Comparison of ENCODE assay signal across 14 cellular contexts in genomic region chr4:6324999-6325790, GRCh38. TPM values are rescaled to one million over a fixed set of nuclear protein-coding genes. Genes with fewer than 3 reads are reported as not detected.
A peak's percentile ranks its signal among the peaks of the same experiment; 100 is the strongest.
DNase-seq lines count a peak whose midpoint lies in the region; ATAC-seq, FAIRE-seq and TF ChIP-seq lines count a peak whose summit lies in the region.
"Had no signal": no experiment of that assay in that cellular context is flagged by ENCODE, and none has a peak within 500 bp of the region (broad histone marks: within the 10 kb centered on the region; RNA-seq: fewer than 3 reads in every experiment).

No MANE protein-coding gene starts in this region.

- CTCF ChIA-PET in endothelial cell of umbilical vein (lab: Charles Lee) = interaction anchor here (0.6 to 16.2 kb wide), 7 partner anchors 9 to 327 kb away, joined by 3 to 808 read pairs (median 4); partner anchors contain the start of gene WFS1

- no peak for TF ChIP-seq POLR2A in endothelial cell of umbilical vein (IDR thresholded peaks at IDR 0.05; ENCODE audit: low read depth, low read length)

- H3K4me1 ChIP-seq in endothelial cell of umbilical vein (ENCODE audit: control insufficient read depth, extremely low read depth, insufficient read depth, low read length) = peaks cover 14% of the 10 kb centered on the region

- H2AFZ ChIP-seq in endothelial cell of umbilical vein (ENCODE audit: low read depth, low read length) = peak overlapping the region; percentile 56

- H3K4me2 ChIP-seq in endothelial cell of umbilical vein (ENCODE audit: insufficient read depth, low read length) = peak overlapping the region; percentile 4
- H3K4me2 ChIP-seq: SK-N-SH had no signal

- H3K9me1 ChIP-seq in endothelial cell of umbilical vein (replicated peaks; ENCODE audit: control insufficient read depth, extremely low read depth, insufficient read depth, low read length) = no peaks in the 10 kb centered on the region

- H3K4me3 ChIP-seq in AG10803 (ENCODE audit: low read length) = no peak overlapping the region
- H3K4me3 ChIP-seq in endothelial cell of umbilical vein (replicated peaks in 1 of 3; ENCODE audit: insufficient read depth in 1 of 3, low read depth in 1 of 3, low read length in 3 of 3) = no peak overlapping the region

- no peaks in the 10 kb centered on the region for H3K79me2 ChIP-seq in endothelial cell of umbilical vein (ENCODE audit: control insufficient read depth, insufficient read depth, low read length)

- no peaks in the 10 kb centered on the region for H3K27me3 ChIP-seq in endothelial cell of umbilical vein (ENCODE audit: control insufficient read depth in 2 of 2, insufficient read depth in 2 of 2, low read length in 2 of 2)

- no peaks in the 10 kb centered on the region for H4K20me1 ChIP-seq in endothelial cell of umbilical vein (replicated peaks; ENCODE audit: control insufficient read depth, extremely low read depth, insufficient read depth, low read length)

- ATAC-seq in GM19023 (IDR thresholded peaks at IDR 0.05; ENCODE audit: unreplicated experiment) (no peak), HG03342 (IDR thresholded peaks at IDR 0.05; ENCODE audit: unreplicated experiment) (no peak)
- ATAC-seq: stimulated activated naive CD8-positive, alpha-beta T cell treated with anti-CD3 and anti-CD28 coated beads, Interleukin-15, amount 100 ng/mL, for 72 hours had no signal

- POLR2A ChIA-PET in endothelial cell of umbilical vein (lab: Charles Lee) = no interaction called here

- H3K36me3 ChIP-seq in endothelial cell of umbilical vein (ENCODE audit: control insufficient read depth in 2 of 2, extremely low read depth in 1 of 2, insufficient read depth in 2 of 2, low read length in 2 of 2) = no peaks in the 10 kb centered on the region

- BruUV-seq in endothelial cell of umbilical vein (replicated peaks; lab: Mats Ljungman, UMichigan) = no TSS peak

- dilution Hi-C loops in endothelial cell of umbilical vein (cut with MboI; ENCODE audit: extremely low pct_ligation_motif_present, low sequenced_read_pairs) = no loop called here

- FAIRE-seq in endothelial cell of umbilical vein (lab: Jason Lieb, UNC) = peak; percentile 82
- FAIRE-seq: GM12892 had no signal

- intact Hi-C loops in endothelial cell of umbilical vein (cut with micrococcal nuclease) = no loop called here

- H3K9ac ChIP-seq in endothelial cell of umbilical vein (replicated peaks; ENCODE audit: extremely low read depth, insufficient read depth, low read length) = no peak overlapping the region
- H3K9ac ChIP-seq: SK-N-SH had no signal

- H3K9me3 ChIP-seq in endothelial cell of umbilical vein (replicated peaks; ENCODE audit: control insufficient read depth, insufficient read depth, low read length) = no peaks in the 10 kb centered on the region
- H3K9me3 ChIP-seq: SK-N-SH had no signal

- H3K27ac ChIP-seq in endothelial cell of umbilical vein (ENCODE audit: insufficient read depth, low read depth, low read length) = no peak overlapping the region
- H3K27ac ChIP-seq: C4-2B had no signal

- TF ChIP-seq CTCF in AG10803 (conservative IDR thresholded peaks at IDR 0.05; ENCODE audit: low read length) = no peak
- no peak for TF ChIP-seq CTCF in endothelial cell of umbilical vein (IDR thresholded peaks at IDR 0.05; ENCODE audit: extremely low read depth in 1 of 2, insufficient read depth in 1 of 2, low read depth in 1 of 2, low read length in 2 of 2)

- DNase-seq in AG10803 (ENCODE audit: low read depth) (peak; percentile 12), Kasumi-1 (lab: John Stamatoyannopoulos, UW) (peak; percentile 39 to 42), endothelial cell of umbilical vein (ENCODE audit: low read depth, low spot score) (peak; percentile 45), lung microvascular endothelial cell (ENCODE audit: low read depth in 2 of 2) (peak; percentile 67 to 94)
- DNase-seq in stimulated activated naive CD4-positive, alpha-beta T cell (lab: John Stamatoyannopoulos, UW) = no peak
- DNase-seq in stimulated activated CD4-positive, alpha-beta T cell treated with anti-CD3 and anti-CD28 coated beads, Interleukin-1b, Interleukin-23, amount 100 ng/mL, for 48 hours = no peak
- DNase-seq: immature natural killer cell; NCI-H187 treated with DMSO at 0.1 percent for 48 hours; SK-N-SH; stimulated activated naive CD8-positive, alpha-beta T cell treated with anti-CD3 and anti-CD28 coated beads, Interleukin-15, amount 100 ng/mL, for 72 hours had no signal

TF ChIP-seq in endothelial cell of umbilical vein, 7 proteins besides CTCF, POLR2A, EP300 and RAD21:
- TF ChIP-seq MAX (IDR thresholded peaks at IDR 0.05; ENCODE audit: insufficient read depth, insufficient read length) (no peak), GATA2 (IDR thresholded peaks at IDR 0.05; ENCODE audit: insufficient read depth, insufficient read length, low read depth, low read length) (no peak), EZH2 (IDR thresholded peaks at IDR 0.05; ENCODE audit: borderline replicate concordance, low read depth, low read length, severe bottlenecking) (no peak), POLR2AphosphoS5 (IDR thresholded peaks at IDR 0.05; ENCODE audit: insufficient read depth, low read depth, low read length) (no peak), MYC (IDR thresholded peaks at IDR 0.05; ENCODE audit: low read depth, low read length) (no peak), FOS (IDR thresholded peaks at IDR 0.05; ENCODE audit: borderline replicate concordance, insufficient read depth, low read length) (no peak), JUN (IDR thresholded peaks at IDR 0.05; ENCODE audit: borderline replicate concordance, insufficient read depth, insufficient read length, low read depth) (no peak)

RNA-seq across cellular contexts. Expression of gene WFS1, which starts 55.5 kb away (rescaled TPM):
- total RNA-seq in endothelial cell of umbilical vein (42.7 and 48.2 TPM in 2 replicates), lung microvascular endothelial cell (42.1 and 107 TPM in 2 replicates)
- polyA plus RNA-seq in endothelial cell of umbilical vein = 70.0 and 82.0 TPM in 2 replicates
- 35.9 and 40.9 TPM in 2 replicates for polyA plus RNA-seq in endothelial cell of umbilical vein (2011; cell fraction: cytosol; rRNA removed)
- polyA plus RNA-seq in endothelial cell of umbilical vein (2011; cell fraction: nucleus; rRNA removed) = 57.4 and 60.7 TPM in 2 replicates
- polyA plus RNA-seq in endothelial cell of umbilical vein (2012) = 32.3 and 38.5 TPM in 2 replicates
- 63.2 and 67.8 TPM in 2 replicates for polyA minus RNA-seq in endothelial cell of umbilical vein
- 1.8 TPM for polyA minus RNA-seq in endothelial cell of umbilical vein (2011; cell fraction: cytosol; rRNA and poly(A)+ RNA removed)
- polyA minus RNA-seq in endothelial cell of umbilical vein (2011; cell fraction: nucleus; rRNA and poly(A)+ RNA removed) = 21.3 and 30.8 TPM in 2 replicates

Comparison
In these comparisons a context has a peak if more than half of its experiments do, and no peak if none do; other contexts are left out.
1. DNase-seq: peak in AG10803 (single experiment), Kasumi-1 (2 of 2), endothelial cell of umbilical vein (single experiment) and lung microvascular endothelial cell (2 of 2); none in stimulated activated naive CD4-positive, alpha-beta T cell (0 of 6) and stimulated activated CD4-positive, alpha-beta T cell treated with anti-CD3 and anti-CD28 coated beads, Interleukin-1b, Interleukin-23, amount 100 ng/mL, for 48 hours (single experiment).